20 cellular contexts compared by ENCODE assay signal in genomic region chr6:24874776-24875175, GRCh38.
DNase-seq lines count a peak whose midpoint lies in the region; ATAC-seq and TF ChIP-seq lines count a peak whose summit lies in the region.
"Had no signal": no experiment of that assay in that cellular context is flagged by ENCODE, and none has a peak within 500 bp of the region (broad histone marks: within the 10 kb centered on the region; RNA-seq: fewer than 3 reads in every experiment).

No MANE protein-coding gene starts in this region.

- no peak for TF ChIP-seq EP300 in gastroesophageal sphincter (IDR thresholded peaks at IDR 0.05)

- DNase-seq in activated T-cell treated with anti-CD3 and anti-CD28 coated beads, Interleukin-2, amount 50 U/mL, for 24 hours, result no peak
- no peak for DNase-seq in activated T-cell treated with anti-CD3 and anti-CD28 coated beads, Interleukin-2, amount 50 U/mL, for 1 hour
- DNase-seq in T-cell (no peak), immature natural killer cell (no peak), progenitor cell of endocrine pancreas (ENCODE audit: low spot score, unreplicated experiment) (no peak), activated gamma-delta T cell (lab: John Stamatoyannopoulos, UW) (no peak)
- DNase-seq: AML-193; DND-41; KG1; NCI-H1417 treated with DMSO at 0.1 percent for 48 hours; NCI-H1930; NCI-H2171; NCI-H446; NCI-H69; NK-92 treated with Interleukin-12 subunit alpha and Interleukin-12 subunit beta, amount 100 ng/mL, for 24 hours; SIG-M5 had no signal

- TF ChIP-seq POLR2A in gastroesophageal sphincter (IDR thresholded peaks at IDR 0.05), result no peak

- WGBS in gastroesophageal sphincter (ENCODE audit: low coverage in 1 of 2), 2 donors, result 64 to 74% methylated on average over 5 to 7 of the region's 7 CpGs

- no peaks in the 10 kb centered on the region for H3K36me3 ChIP-seq in gastroesophageal sphincter

- H3K4me3 ChIP-seq in gastroesophageal sphincter, result no peak overlapping the region
- H3K4me3 ChIP-seq: GM12878, GM23338 had no signal

- CTCF ChIA-PET in T-cell (lab: Charles Lee), result interaction anchor here (0.5 to 0.8 kb wide), 3 partner anchors 117 to 184 kb away, joined by 3 to 4 read pairs (median 3); no protein-coding TSS in a partner anchor

- ATAC-seq in T-cell (replicated peaks in 1 of 4) (no peak), GM18873 (IDR thresholded peaks at IDR 0.05; ENCODE audit: low FRiP score, unreplicated experiment) (no peak), gastroesophageal sphincter (no peak)
- ATAC-seq: GM12878, GM23338 had no signal

- H3K9me3 ChIP-seq in gastroesophageal sphincter, result peaks cover 0 to 11% (median 0%) of the 10 kb centered on the region in 3 donors

- peak overlapping the region; percentile 72 for H3K27ac Mint-ChIP-seq in activated T-cell treated with anti-CD3 and anti-CD28 coated beads, Interleukin-2, amount 50 U/mL, for 24 hours
- H3K27ac Mint-ChIP-seq in T-cell (peak overlapping the region; percentile 87 to 90), immature natural killer cell (peak overlapping the region; percentile 49 to 92 (median 72)), progenitor cell of endocrine pancreas (peak overlapping the region; percentile 78)

- H3K4me1 Mint-ChIP-seq in activated T-cell treated with anti-CD3 and anti-CD28 coated beads, Interleukin-2, amount 50 U/mL, for 24 hours (ENCODE audit: low read depth), result peaks cover 80% of the 10 kb centered on the region
- H3K4me1 Mint-ChIP-seq in T-cell (peaks cover 78 to 87% (median 84%) of the 10 kb centered on the region in 3 donors), immature natural killer cell (peaks cover 57 to 82% of the 10 kb centered on the region in 2 donors), progenitor cell of endocrine pancreas (ENCODE audit: low read depth) (peaks cover 29% of the 10 kb centered on the region)

- no peak overlapping the region for H3K4me3 Mint-ChIP-seq in activated T-cell treated with anti-CD3 and anti-CD28 coated beads, Interleukin-2, amount 50 U/mL, for 24 hours
- H3K4me3 Mint-ChIP-seq in T-cell (no peak overlapping the region), immature natural killer cell (no peak overlapping the region), progenitor cell of endocrine pancreas (ENCODE audit: low read depth) (no peak overlapping the region)
- H3K4me3 Mint-ChIP-seq: GM23338 had no signal

- H3K27me3 ChIP-seq in gastroesophageal sphincter, result no peaks in the 10 kb centered on the region

- POLR2A ChIA-PET in T-cell (lab: Charles Lee), result interaction anchor here in 1 of 2 donors (0.5 to 0.6 kb wide), 2 partner anchors 25 to 33 kb away, joined by 3 to 7 read pairs; no protein-coding TSS in a partner anchor

- no peaks in the 10 kb centered on the region for H3K4me1 ChIP-seq in gastroesophageal sphincter

- no peaks in the 10 kb centered on the region for H3K27me3 Mint-ChIP-seq in activated T-cell treated with anti-CD3 and anti-CD28 coated beads, Interleukin-2, amount 50 U/mL, for 24 hours
- H3K27me3 Mint-ChIP-seq in T-cell, result no peaks in the 10 kb centered on the region
- H3K27me3 Mint-ChIP-seq in immature natural killer cell (ENCODE audit: low read depth in 3 of 3), result no peaks in the 10 kb centered on the region
- H3K27me3 Mint-ChIP-seq in progenitor cell of endocrine pancreas, result peaks cover 2% of the 10 kb centered on the region

- H3K9me3 Mint-ChIP-seq in activated T-cell treated with anti-CD3 and anti-CD28 coated beads, Interleukin-2, amount 50 U/mL, for 24 hours, result peaks cover 15% of the 10 kb centered on the region
- H3K9me3 Mint-ChIP-seq in T-cell, result peaks cover 0 to 6% (median 2%) of the 10 kb centered on the region in 3 donors
- peaks cover 0 to 4% (median 0%) of the 10 kb centered on the region in 6 donors for H3K9me3 Mint-ChIP-seq in immature natural killer cell
- H3K9me3 Mint-ChIP-seq in progenitor cell of endocrine pancreas (ENCODE audit: low read depth), result no peaks in the 10 kb centered on the region

- no peak overlapping the region for H3K27ac ChIP-seq in gastroesophageal sphincter

- TF ChIP-seq CTCF in progenitor cell of endocrine pancreas (IDR thresholded peaks at IDR 0.05; ENCODE audit: unreplicated experiment), result no peak
- no peak for TF ChIP-seq CTCF in gastroesophageal sphincter (IDR thresholded peaks at IDR 0.05)

- peaks cover 92% of the 10 kb centered on the region for H3K36me3 Mint-ChIP-seq in activated T-cell treated with anti-CD3 and anti-CD28 coated beads, Interleukin-2, amount 50 U/mL, for 24 hours (ENCODE audit: low read depth)
- H3K36me3 Mint-ChIP-seq in T-cell, result peaks cover 77% of the 10 kb centered on the region
- H3K36me3 Mint-ChIP-seq in immature natural killer cell, result peaks cover 32 to 73% (median 49%) of the 10 kb centered on the region in 3 donors
- H3K36me3 Mint-ChIP-seq in progenitor cell of endocrine pancreas (ENCODE audit: insufficient read depth), result no peaks in the 10 kb centered on the region
